Comparison of ENCODE assay signal across 30 cellular contexts in the genomic region with DNA sequence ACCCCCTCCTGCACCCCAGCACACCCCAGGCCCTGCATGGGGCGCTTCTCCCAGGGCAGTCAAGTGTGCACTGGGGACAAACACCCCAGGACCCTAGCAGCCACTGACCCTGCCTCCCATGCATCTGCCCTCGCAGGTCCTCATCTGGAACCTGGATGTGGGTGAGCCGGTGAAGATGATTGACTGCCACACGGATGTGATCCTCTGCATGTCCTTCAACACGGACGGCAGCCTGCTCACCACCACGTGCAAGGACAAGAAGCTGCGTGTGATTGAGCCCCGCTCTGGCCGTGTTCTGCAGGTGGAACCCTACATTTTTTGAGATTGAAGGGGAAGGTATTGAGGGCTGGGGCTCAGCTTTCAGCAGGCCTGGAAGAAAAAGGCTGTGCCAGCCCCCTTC.
"Had no signal": no experiment of that assay in that cellular context is flagged by ENCODE, and none has a peak within 500 bp of the region (broad histone marks: within the 10 kb centered on the region; RNA-seq: fewer than 3 reads in every experiment).

No MANE protein-coding gene starts in this region.

- H3K4me3 ChIP-seq: adrenal gland, ascending aorta, body of pancreas, breast epithelium, cardiac muscle cell had no signal

- DNase-seq: activated effector memory CD4-positive, alpha-beta T cell treated with anti-CD3 and anti-CD28 coated beads, Interleukin-2, amount 50 U/mL, for 16 hours; activated effector memory CD4-positive, alpha-beta T cell treated with Interleukin-2 at 50 U/mL for 16 hours; activated gamma-delta T cell; activated gamma-delta T cell treated with Interleukin-2 at 50 U/mL for 16 hours; activated naive CD4-positive, alpha-beta T cell; activated naive CD4-positive, alpha-beta T cell treated with anti-CD3 and anti-CD28 coated beads for 36 hours; activated naive CD4-positive, alpha-beta T cell treated with anti-CD3 and anti-CD28 coated beads, Interleukin-2, amount 10 ng/mL, durations not matched to agents 7 days and 5 days; activated naive CD4-positive, alpha-beta T cell treated with anti-CD3 and anti-CD28 coated beads, Interleukin-2, amount 50 U/mL, for 16 hours; activated naive CD4-positive, alpha-beta T cell treated with Interleukin-2 at 50 U/mL for 16 hours; activated naive CD8-positive, alpha-beta T cell treated with anti-CD3 and anti-CD28 coated beads for 36 hours; activated naive CD8-positive, alpha-beta T cell treated with anti-CD3 and anti-CD28 coated beads, Interleukin-2, amount 50 U/mL, for 24 hours; activated T-cell treated with anti-CD3 and anti-CD28 coated beads, Interleukin-2, amount 50 U/mL, for 1 hour; activated T-cell treated with anti-CD3 and anti-CD28 coated beads, Interleukin-2, amount 50 U/mL, for 24 hours; activated T-cell treated with anti-CD3 and anti-CD28 coated beads, Interleukin-2, amount 50 U/mL, for 4 hours; activated T-cell treated with anti-CD3 and anti-CD28 coated beads, Interleukin-2, amount 50 U/mL, for 48 hours; activated T-cell treated with anti-CD3 and anti-CD28 coated beads, Interleukin-2, amount 50 U/mL, for 72 hours; adrenal gland; amniotic stem cell; amygdala; anterior cingulate cortex; body of pancreas; brain microvascular endothelial cell; caudate nucleus; central memory CD4-positive, alpha-beta T cell; cerebellar nuclear complex had no signal

- ATAC-seq: activated naive CD4-positive, alpha-beta T cell treated with anti-CD3 and anti-CD28 coated beads, Interleukin-2, amount 50 U/mL, for 72 hours; activated naive CD8-positive, alpha-beta T cell treated with anti-CD3 and anti-CD28 coated beads, Interleukin-2, amount 50 U/mL, for 24 hours; activated T-cell treated with anti-CD3 and anti-CD28 coated beads, Interleukin-2, amount 50 U/mL, for 4 hours; activated T-cell treated with anti-CD3 and anti-CD28 coated beads, Interleukin-2, amount 50 U/mL, for 72 hours; activated T-helper 17 cell treated with anti-CD3 and anti-CD28 coated beads, Interleukin-2, amount 50 U/mL, for 72 hours; body of pancreas had no signal

- H3K27me3 ChIP-seq: adrenal gland, ascending aorta, body of pancreas, brain microvascular endothelial cell, breast epithelium, cardiac muscle cell had no signal

- H3K4me1 ChIP-seq: adrenal gland, ascending aorta, body of pancreas, breast epithelium had no signal

- H3K36me3 ChIP-seq: adrenal gland, brain microvascular endothelial cell, breast epithelium, cardiac muscle cell had no signal

- H3K27ac ChIP-seq: adrenal gland, ascending aorta, body of pancreas, brain microvascular endothelial cell, breast epithelium, cardiac muscle cell had no signal

- H3K9me3 ChIP-seq: adrenal gland, ascending aorta, body of pancreas, breast epithelium had no signal
